Comparison of ENCODE assay signal across 1 cellular context in the genomic region with DNA sequence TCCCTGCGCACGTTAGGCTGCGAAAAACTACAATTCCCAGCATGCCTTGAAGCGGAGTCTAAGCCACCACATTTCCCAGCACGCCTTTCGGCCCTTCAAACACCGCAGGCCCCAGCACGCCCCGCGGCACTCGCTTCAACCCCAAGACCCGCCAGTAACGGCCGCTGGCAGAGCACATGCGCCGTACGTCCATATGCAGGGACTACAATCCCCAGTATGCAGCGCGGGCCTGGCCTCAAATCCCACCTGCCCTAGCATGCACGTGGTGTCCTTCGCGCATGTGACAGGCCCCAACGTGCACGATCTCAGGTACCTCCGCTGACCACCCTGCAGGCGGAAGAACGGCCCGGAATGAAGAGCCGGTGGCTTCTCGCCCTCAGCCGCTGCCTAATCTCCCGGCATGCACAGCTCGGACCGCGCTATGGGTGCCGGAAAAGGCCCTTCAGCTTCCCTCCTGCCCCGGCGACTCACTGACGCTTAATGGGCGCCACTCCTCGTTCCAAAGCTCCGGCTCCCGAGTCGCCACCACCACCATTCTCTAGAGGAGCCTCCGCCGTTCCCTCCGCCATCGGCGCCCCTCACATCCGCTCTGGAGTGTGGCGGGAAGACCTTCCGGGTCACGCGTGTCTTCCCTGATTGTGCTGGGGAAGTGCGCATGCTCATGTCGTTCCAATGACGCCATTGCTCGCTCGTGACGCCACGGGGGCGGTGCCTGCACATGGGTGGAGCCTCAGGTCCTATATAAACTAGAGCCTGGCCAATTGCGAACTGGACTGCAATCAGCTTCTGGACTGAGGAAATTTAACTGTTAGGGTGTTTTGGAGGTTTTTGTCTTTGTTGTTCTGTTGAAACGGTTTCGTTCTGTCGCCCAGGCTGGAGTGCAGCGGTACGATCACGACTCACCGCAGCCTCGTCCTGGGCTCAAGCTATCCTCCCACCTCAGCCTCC.
A peak's percentile ranks its signal among the peaks of the same experiment; 100 is the strongest.
TF ChIP-seq lines count a peak whose summit lies in the region.

A gene with protein sequence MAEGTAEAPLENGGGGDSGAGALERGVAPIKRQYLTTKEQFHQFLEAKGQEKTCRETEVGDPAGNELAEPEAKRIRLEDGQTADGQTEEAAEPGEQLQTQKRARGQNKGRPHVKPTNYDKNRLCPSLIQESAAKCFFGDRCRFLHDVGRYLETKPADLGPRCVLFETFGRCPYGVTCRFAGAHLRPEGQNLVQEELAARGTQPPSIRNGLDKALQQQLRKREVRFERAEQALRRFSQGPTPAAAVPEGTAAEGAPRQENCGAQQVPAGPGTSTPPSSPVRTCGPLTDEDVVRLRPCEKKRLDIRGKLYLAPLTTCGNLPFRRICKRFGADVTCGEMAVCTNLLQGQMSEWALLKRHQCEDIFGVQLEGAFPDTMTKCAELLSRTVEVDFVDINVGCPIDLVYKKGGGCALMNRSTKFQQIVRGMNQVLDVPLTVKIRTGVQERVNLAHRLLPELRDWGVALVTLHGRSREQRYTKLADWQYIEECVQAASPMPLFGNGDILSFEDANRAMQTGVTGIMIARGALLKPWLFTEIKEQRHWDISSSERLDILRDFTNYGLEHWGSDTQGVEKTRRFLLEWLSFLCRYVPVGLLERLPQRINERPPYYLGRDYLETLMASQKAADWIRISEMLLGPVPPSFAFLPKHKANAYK (minus strand): TSS at position 591 of the 948 bp plus-strand sequence. CDS start 22 bp downstream, at position 569.

TF ChIP-seq in HepG2, 621 proteins besides CTCF, POLR2A, EP300 and RAD21 (continued from another document and continues in another):
- TF ChIP-seq, protein P1, sequence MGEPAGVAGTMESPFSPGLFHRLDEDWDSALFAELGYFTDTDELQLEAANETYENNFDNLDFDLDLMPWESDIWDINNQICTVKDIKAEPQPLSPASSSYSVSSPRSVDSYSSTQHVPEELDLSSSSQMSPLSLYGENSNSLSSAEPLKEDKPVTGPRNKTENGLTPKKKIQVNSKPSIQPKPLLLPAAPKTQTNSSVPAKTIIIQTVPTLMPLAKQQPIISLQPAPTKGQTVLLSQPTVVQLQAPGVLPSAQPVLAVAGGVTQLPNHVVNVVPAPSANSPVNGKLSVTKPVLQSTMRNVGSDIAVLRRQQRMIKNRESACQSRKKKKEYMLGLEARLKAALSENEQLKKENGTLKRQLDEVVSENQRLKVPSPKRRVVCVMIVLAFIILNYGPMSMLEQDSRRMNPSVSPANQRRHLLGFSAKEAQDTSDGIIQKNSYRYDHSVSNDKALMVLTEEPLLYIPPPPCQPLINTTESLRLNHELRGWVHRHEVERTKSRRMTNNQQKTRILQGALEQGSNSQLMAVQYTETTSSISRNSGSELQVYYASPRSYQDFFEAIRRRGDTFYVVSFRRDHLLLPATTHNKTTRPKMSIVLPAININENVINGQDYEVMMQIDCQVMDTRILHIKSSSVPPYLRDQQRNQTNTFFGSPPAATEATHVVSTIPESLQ (CRISPR knock-in tag; conservative IDR thresholded peaks at IDR 0.05): 0 out of 2 replicates have a peak, but pooled peaks have one; percentile 16
- no peak for TF ChIP-seq MBD4 (IDR thresholded peaks at IDR 0.05; ENCODE audit: borderline replicate concordance, low read length)
- TF ChIP-seq EZH2 (conservative IDR thresholded peaks at IDR 0.05; ENCODE audit: low read depth, low read length): no peak
- peak; percentile 92; the same call in 1 of the 2 replicates for TF ChIP-seq GLI4 (CRISPR knock-in tag; IDR thresholded peaks at IDR 0.05; ENCODE audit: borderline replicate concordance)
- TF ChIP-seq ZFP36L1 (CRISPR knock-in tag; IDR thresholded peaks at IDR 0.05): peak; percentile 64; the same call in 1 of the 2 replicates
- no peak for TF ChIP-seq U2AF1 (optimal IDR thresholded peaks at IDR 0.05; ENCODE audit: low read depth, low read length)
- TF ChIP-seq ZNF652 (CRISPR knock-in tag; IDR thresholded peaks at IDR 0.05; ENCODE audit: borderline replicate concordance, low read depth): no peak
- TF ChIP-seq ERF (CRISPR knock-in tag; IDR thresholded peaks at IDR 0.05): peak; percentile 75; the same call in 1 of the 2 replicates
- TF ChIP-seq, protein P2, sequence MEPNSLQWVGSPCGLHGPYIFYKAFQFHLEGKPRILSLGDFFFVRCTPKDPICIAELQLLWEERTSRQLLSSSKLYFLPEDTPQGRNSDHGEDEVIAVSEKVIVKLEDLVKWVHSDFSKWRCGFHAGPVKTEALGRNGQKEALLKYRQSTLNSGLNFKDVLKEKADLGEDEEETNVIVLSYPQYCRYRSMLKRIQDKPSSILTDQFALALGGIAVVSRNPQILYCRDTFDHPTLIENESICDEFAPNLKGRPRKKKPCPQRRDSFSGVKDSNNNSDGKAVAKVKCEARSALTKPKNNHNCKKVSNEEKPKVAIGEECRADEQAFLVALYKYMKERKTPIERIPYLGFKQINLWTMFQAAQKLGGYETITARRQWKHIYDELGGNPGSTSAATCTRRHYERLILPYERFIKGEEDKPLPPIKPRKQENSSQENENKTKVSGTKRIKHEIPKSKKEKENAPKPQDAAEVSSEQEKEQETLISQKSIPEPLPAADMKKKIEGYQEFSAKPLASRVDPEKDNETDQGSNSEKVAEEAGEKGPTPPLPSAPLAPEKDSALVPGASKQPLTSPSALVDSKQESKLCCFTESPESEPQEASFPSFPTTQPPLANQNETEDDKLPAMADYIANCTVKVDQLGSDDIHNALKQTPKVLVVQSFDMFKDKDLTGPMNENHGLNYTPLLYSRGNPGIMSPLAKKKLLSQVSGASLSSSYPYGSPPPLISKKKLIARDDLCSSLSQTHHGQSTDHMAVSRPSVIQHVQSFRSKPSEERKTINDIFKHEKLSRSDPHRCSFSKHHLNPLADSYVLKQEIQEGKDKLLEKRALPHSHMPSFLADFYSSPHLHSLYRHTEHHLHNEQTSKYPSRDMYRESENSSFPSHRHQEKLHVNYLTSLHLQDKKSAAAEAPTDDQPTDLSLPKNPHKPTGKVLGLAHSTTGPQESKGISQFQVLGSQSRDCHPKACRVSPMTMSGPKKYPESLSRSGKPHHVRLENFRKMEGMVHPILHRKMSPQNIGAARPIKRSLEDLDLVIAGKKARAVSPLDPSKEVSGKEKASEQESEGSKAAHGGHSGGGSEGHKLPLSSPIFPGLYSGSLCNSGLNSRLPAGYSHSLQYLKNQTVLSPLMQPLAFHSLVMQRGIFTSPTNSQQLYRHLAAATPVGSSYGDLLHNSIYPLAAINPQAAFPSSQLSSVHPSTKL (CRISPR knock-in tag; IDR thresholded peaks at IDR 0.05): peak; percentile 10; the same call in 1 of the 2 replicates
- TF ChIP-seq ZFP1 (CRISPR knock-in tag; IDR thresholded peaks at IDR 0.05): peak; percentile 25; the same call in 1 of the 2 replicates
- TF ChIP-seq HNF4A (CRISPR knock-in tag; IDR thresholded peaks at IDR 0.05): no peak
- TF ChIP-seq ZNF790 (CRISPR knock-in tag; IDR thresholded peaks at IDR 0.05; ENCODE audit: borderline replicate concordance): peak; percentile 74; the same call in 1 of the 2 replicates
- TF ChIP-seq, protein P3, sequence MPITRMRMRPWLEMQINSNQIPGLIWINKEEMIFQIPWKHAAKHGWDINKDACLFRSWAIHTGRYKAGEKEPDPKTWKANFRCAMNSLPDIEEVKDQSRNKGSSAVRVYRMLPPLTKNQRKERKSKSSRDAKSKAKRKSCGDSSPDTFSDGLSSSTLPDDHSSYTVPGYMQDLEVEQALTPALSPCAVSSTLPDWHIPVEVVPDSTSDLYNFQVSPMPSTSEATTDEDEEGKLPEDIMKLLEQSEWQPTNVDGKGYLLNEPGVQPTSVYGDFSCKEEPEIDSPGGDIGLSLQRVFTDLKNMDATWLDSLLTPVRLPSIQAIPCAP (CRISPR knock-in tag; IDR thresholded peaks at IDR 0.05; ENCODE audit: low read depth): no peak; the same call in 1 of the 2 replicates
- no peak for TF ChIP-seq ISL2 (CRISPR knock-in tag; IDR thresholded peaks at IDR 0.05)
- peak; percentile 92 for TF ChIP-seq ZNF749 (CRISPR knock-in tag; IDR thresholded peaks at IDR 0.05; ENCODE audit: borderline replicate concordance)
- TF ChIP-seq ZNF367 (CRISPR knock-in tag; IDR thresholded peaks at IDR 0.05; ENCODE audit: borderline replicate concordance): no peak
- peak; percentile 82; the same call in 1 of the 2 replicates for TF ChIP-seq ZNF607 (CRISPR knock-in tag; IDR thresholded peaks at IDR 0.05; ENCODE audit: borderline replicate concordance)
- 0 out of 2 replicates have a peak, but pooled peaks have one; percentile 77 for TF ChIP-seq ZNF782 (CRISPR knock-in tag; IDR thresholded peaks at IDR 0.05; ENCODE audit: borderline replicate concordance)
- TF ChIP-seq ZNF33A (CRISPR knock-in tag; IDR thresholded peaks at IDR 0.05; ENCODE audit: borderline replicate concordance): peak; percentile 28; the same call in 1 of the 2 replicates
- peak; percentile 55; the same call in 1 of the 2 replicates for TF ChIP-seq ZZZ3 (CRISPR knock-in tag; IDR thresholded peaks at IDR 0.05; ENCODE audit: borderline replicate concordance)
- no peak for TF ChIP-seq CCAR2 (optimal IDR thresholded peaks at IDR 0.05; ENCODE audit: low read depth, low read length)
- TF ChIP-seq CENPX (CRISPR knock-in tag; IDR thresholded peaks at IDR 0.05): no peak
- TF ChIP-seq SMARCC2 (IDR thresholded peaks at IDR 0.05): no peak
- TF ChIP-seq ZNF589 (CRISPR knock-in tag; conservative IDR thresholded peaks at IDR 0.05): peak; percentile 67; the same call in 1 of the 2 replicates
- no peak for TF ChIP-seq ZFP37 (CRISPR knock-in tag; IDR thresholded peaks at IDR 0.05; ENCODE audit: borderline replicate concordance)
- TF ChIP-seq, protein P4, sequence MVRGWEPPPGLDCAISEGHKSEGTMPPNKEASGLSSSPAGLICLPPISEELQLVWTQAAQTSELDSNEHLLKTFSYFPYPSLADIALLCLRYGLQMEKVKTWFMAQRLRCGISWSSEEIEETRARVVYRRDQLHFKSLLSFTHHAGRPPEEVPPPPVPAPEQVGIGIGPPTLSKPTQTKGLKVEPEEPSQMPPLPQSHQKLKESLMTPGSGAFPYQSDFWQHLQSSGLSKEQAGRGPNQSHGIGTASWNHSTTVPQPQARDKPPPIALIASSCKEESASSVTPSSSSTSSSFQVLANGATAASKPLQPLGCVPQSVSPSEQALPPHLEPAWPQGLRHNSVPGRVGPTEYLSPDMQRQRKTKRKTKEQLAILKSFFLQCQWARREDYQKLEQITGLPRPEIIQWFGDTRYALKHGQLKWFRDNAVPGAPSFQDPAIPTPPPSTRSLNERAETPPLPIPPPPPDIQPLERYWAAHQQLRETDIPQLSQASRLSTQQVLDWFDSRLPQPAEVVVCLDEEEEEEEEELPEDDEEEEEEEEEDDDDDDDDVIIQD (CRISPR knock-in tag; IDR thresholded peaks at IDR 0.05; ENCODE audit: low read depth): peak; percentile 72
- no peak for TF ChIP-seq TEAD2 (CRISPR knock-in tag; IDR thresholded peaks at IDR 0.05)
- TF ChIP-seq SCMH1 (CRISPR knock-in tag; IDR thresholded peaks at IDR 0.05; ENCODE audit: borderline replicate concordance): no peak
- peak; percentile 64; the same call in 1 of the 2 replicates for TF ChIP-seq DR1 (CRISPR knock-in tag; IDR thresholded peaks at IDR 0.05)
- TF ChIP-seq CENPT (CRISPR knock-in tag; IDR thresholded peaks at IDR 0.05; ENCODE audit: low read depth): no peak
- TF ChIP-seq GABPB1 (CRISPR knock-in tag; IDR thresholded peaks at IDR 0.05): peak; percentile 97
- peak; percentile 40; the same call in 1 of the 2 replicates for TF ChIP-seq ZC3H4 (CRISPR knock-in tag; IDR thresholded peaks at IDR 0.05; ENCODE audit: borderline replicate concordance)
- TF ChIP-seq TSC22D2 (CRISPR knock-in tag; IDR thresholded peaks at IDR 0.05; ENCODE audit: borderline replicate concordance): no peak; the same call in 1 of the 2 replicates
- TF ChIP-seq, protein P5, sequence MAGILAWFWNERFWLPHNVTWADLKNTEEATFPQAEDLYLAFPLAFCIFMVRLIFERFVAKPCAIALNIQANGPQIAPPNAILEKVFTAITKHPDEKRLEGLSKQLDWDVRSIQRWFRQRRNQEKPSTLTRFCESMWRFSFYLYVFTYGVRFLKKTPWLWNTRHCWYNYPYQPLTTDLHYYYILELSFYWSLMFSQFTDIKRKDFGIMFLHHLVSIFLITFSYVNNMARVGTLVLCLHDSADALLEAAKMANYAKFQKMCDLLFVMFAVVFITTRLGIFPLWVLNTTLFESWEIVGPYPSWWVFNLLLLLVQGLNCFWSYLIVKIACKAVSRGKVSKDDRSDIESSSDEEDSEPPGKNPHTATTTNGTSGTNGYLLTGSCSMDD (CRISPR knock-in tag; IDR thresholded peaks at IDR 0.05): no peak
- TF ChIP-seq SP4 (CRISPR knock-in tag; IDR thresholded peaks at IDR 0.05): peak; percentile 85
- no peak for TF ChIP-seq SP5 (CRISPR knock-in tag; IDR thresholded peaks at IDR 0.05; ENCODE audit: borderline replicate concordance, low read depth)
- TF ChIP-seq ZNF879 (CRISPR knock-in tag; IDR thresholded peaks at IDR 0.05): no peak
- TF ChIP-seq NFIC (IDR thresholded peaks at IDR 0.05; ENCODE audit: low read length): no peak
- peak; percentile 69; the same call in 1 of the 2 replicates for TF ChIP-seq ZNF75D (CRISPR knock-in tag; IDR thresholded peaks at IDR 0.05; ENCODE audit: borderline replicate concordance)
- TF ChIP-seq KLF15 (CRISPR knock-in tag; IDR thresholded peaks at IDR 0.05; ENCODE audit: borderline replicate concordance): no peak
- TF ChIP-seq, protein P6, sequence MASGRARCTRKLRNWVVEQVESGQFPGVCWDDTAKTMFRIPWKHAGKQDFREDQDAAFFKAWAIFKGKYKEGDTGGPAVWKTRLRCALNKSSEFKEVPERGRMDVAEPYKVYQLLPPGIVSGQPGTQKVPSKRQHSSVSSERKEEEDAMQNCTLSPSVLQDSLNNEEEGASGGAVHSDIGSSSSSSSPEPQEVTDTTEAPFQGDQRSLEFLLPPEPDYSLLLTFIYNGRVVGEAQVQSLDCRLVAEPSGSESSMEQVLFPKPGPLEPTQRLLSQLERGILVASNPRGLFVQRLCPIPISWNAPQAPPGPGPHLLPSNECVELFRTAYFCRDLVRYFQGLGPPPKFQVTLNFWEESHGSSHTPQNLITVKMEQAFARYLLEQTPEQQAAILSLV (CRISPR knock-in tag; IDR thresholded peaks at IDR 0.05; ENCODE audit: borderline replicate concordance): peak; percentile 92; the same call in 1 of the 2 replicates
- TF ChIP-seq, protein P7, sequence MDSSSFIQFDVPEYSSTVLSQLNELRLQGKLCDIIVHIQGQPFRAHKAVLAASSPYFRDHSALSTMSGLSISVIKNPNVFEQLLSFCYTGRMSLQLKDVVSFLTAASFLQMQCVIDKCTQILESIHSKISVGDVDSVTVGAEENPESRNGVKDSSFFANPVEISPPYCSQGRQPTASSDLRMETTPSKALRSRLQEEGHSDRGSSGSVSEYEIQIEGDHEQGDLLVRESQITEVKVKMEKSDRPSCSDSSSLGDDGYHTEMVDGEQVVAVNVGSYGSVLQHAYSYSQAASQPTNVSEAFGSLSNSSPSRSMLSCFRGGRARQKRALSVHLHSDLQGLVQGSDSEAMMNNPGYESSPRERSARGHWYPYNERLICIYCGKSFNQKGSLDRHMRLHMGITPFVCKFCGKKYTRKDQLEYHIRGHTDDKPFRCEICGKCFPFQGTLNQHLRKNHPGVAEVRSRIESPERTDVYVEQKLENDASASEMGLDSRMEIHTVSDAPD (CRISPR knock-in tag; IDR thresholded peaks at IDR 0.05): 0 out of 2 replicates have a peak, but pooled peaks have one; percentile 85
- peak; percentile 85; the same call in 1 of the 2 replicates for TF ChIP-seq YEATS2 (CRISPR knock-in tag; IDR thresholded peaks at IDR 0.05; ENCODE audit: borderline replicate concordance)
- no peak for TF ChIP-seq TRIM24 (CRISPR knock-in tag; IDR thresholded peaks at IDR 0.05)
- peak; percentile 45 for TF ChIP-seq MED8 (CRISPR knock-in tag; IDR thresholded peaks at IDR 0.05; ENCODE audit: insufficient replicate concordance)
